8 cellular contexts compared by ENCODE assay signal in the genomic region with DNA sequence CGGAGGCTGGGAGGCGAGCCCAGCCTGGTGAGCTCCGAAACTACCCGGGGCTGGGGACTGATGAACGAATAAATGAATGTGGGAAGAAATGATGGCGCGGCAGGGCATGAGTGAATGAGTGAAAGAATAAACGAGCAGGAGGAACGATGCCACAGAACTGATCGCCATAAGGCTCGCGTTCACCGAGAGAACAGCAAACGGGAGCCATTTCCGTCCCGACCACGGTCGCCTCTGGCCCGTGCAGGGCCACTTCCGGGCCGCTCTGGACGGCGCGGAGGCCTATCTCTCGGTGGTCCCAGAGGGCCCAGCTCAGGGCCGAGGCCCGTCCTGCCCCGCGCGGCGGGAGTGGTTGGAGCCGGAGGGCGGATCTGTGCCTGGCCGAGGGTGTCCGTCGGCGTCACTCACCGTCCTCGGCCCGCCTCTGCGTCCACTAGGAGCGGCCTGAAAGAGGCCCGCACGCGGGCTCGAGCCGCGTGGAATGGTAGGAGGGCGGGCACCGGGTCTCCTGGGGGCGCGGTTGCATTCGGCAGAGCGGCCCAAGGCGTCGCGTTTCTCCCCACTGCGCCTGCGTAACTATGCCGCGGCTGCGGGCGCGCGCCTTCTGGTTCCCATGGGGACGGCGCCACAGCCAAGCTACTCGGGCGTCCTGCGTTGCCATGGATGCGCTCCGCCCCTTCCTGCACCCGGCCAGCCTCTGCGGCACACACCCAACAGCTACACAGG. TPM values are rescaled to one million over a fixed set of nuclear protein-coding genes. Genes with fewer than 3 reads are reported as not detected.
A peak's percentile ranks its signal among the peaks of the same experiment; 100 is the strongest.
DNase-seq lines count a peak whose midpoint lies in the region; ATAC-seq and TF ChIP-seq lines count a peak whose summit lies in the region.

A gene (minus strand): TSS at position 480 of the 723 bp plus-strand sequence. CDS start 5,116 bp downstream, outside the sequence.

- peaks cover 2% of the 10 kb centered on the region for H3K27me3 ChIP-seq in kidney epithelial cell (ENCODE audit: control insufficient read depth, insufficient read depth, low read length)

- TF ChIP-seq CTCF in kidney epithelial cell (IDR thresholded peaks at IDR 0.05; ENCODE audit: insufficient read depth, low read length, poor library complexity, severe bottlenecking), result no peak

- H3K4me3 ChIP-seq in kidney epithelial cell (ENCODE audit: low read depth, low read length), result peak within 1 kb of the TSS; percentile 55

- DNase-seq in AG20443 (ENCODE audit: low spot score), result peak; percentile 99
- DNase-seq in NCI-H446 (lab: John Stamatoyannopoulos, UW), result peak; percentile 95 to 98
- DNase-seq in cerebellum (ENCODE audit: low spot score), result peak; percentile 99
- peak; percentile 75 for DNase-seq in kidney epithelial cell (ENCODE audit: low read depth)
- DNase-seq in stimulated activated CD4-positive, alpha-beta T cell treated with anti-CD3 and anti-CD28 coated beads, Interleukin-15, amount 100 ng/mL, for 24 hours, result peak; percentile 99

- H3K36me3 ChIP-seq in kidney epithelial cell (ENCODE audit: control insufficient read depth, insufficient read depth, low read length), result no peaks in the 10 kb centered on the region

- peak; percentile 82 for ATAC-seq in GM19043 (IDR thresholded peaks at IDR 0.05; ENCODE audit: low read depth, unreplicated experiment)
- peak; percentile 84 for ATAC-seq in HG03354 (IDR thresholded peaks at IDR 0.05; ENCODE audit: poor library complexity, severe bottlenecking, unreplicated experiment)
- ATAC-seq in activated CD4-positive, CD25-positive, alpha-beta regulatory T cell treated with anti-CD3 and anti-CD28 coated beads, Interleukin-2, amount 50 U/mL, for 24 hours, result peak; percentile 94 to 95

RNA-seq across cellular contexts. Expression of the gene that starts here (rescaled TPM):
- 7.0 TPM for total RNA-seq in cerebellum
- 0.58 and 3.1 TPM in 2 replicates for total RNA-seq in kidney epithelial cell

Comparison
In these comparisons a context has a peak if more than half of its experiments do, and no peak if none do; other contexts are left out.
1. Peak in every context shown above with its lines: DNase-seq, ATAC-seq and H3K4me3 ChIP-seq.